Comparison of ENCODE assay signal across 24 cellular contexts in genomic region chr3:48423241-48423882, GRCh38. TPM values are rescaled to one million over a fixed set of nuclear protein-coding genes. Genes with fewer than 3 reads are reported as not detected.
DNase-seq lines count a peak whose midpoint lies in the region; ATAC-seq and TF ChIP-seq lines count a peak whose summit lies in the region.
"Had no signal": no experiment of that assay in that cellular context is flagged by ENCODE, and none has a peak within 500 bp of the region (broad histone marks: within the 10 kb centered on the region; RNA-seq: fewer than 3 reads in every experiment).

No MANE protein-coding gene starts in this region.

- H3K4me2 ChIP-seq in BLaER1 treated with 17β-estradiol and CSF1 and Interleukin-3, amounts not matched to agents 10 nM and 100 nM, result peak overlapping the region; percentile 42 to 100 (median 90); a peak in 21 of 22 replicates

- H3K27ac ChIP-seq in BLaER1 treated with 17β-estradiol and CSF1 and Interleukin-3, amounts not matched to agents 10 nM and 100 nM, result peak overlapping the region in 5 of 11 experiments; percentile 13 to 98 (median 22); a peak in 6 of 22 replicates
- H3K27ac ChIP-seq in caudate nucleus (ENCODE audit: low read depth, low read length) (peak overlapping the region; percentile 99), layer of hippocampus (ENCODE audit: low read depth, low read length) (peak overlapping the region; percentile 99), ovary (no peak overlapping the region)
- H3K27ac ChIP-seq: C4-2B, colonic mucosa had no signal

- H3K27me3 Mint-ChIP-seq in progenitor cell of endocrine pancreas, result no peaks in the 10 kb centered on the region
- H3K27me3 Mint-ChIP-seq: activated naive CD8-positive, alpha-beta T cell had no signal

- H3K36me3 ChIP-seq in BLaER1 treated with 17β-estradiol and CSF1 and Interleukin-3, amounts not matched to agents 10 nM and 100 nM, result peaks cover 9 to 69% (median 54%) of the 10 kb centered on the region in 11 experiments; a peak in 21 of 22 replicates
- H3K36me3 ChIP-seq in ovary, result no peaks in the 10 kb centered on the region
- H3K36me3 ChIP-seq: colonic mucosa, uterus had no signal

- peaks cover 0 to 99% (median 82%) of the 10 kb centered on the region in 11 experiments; a peak in 18 of 22 replicates for H4K20me1 ChIP-seq in BLaER1 treated with 17β-estradiol and CSF1 and Interleukin-3, amounts not matched to agents 10 nM and 100 nM

- H3K9me3 ChIP-seq in BLaER1 treated with 17β-estradiol and CSF1 and Interleukin-3, amounts not matched to agents 10 nM and 100 nM (replicated peaks in 1 of 11), result no peaks in the 10 kb centered on the region
- no peaks in the 10 kb centered on the region for H3K9me3 ChIP-seq in ovary
- H3K9me3 ChIP-seq: body of pancreas, colonic mucosa, left ventricle myocardium inferior, uterus had no signal

- H3K4me3 Mint-ChIP-seq in progenitor cell of endocrine pancreas (ENCODE audit: low read depth), result no peak overlapping the region
- H3K4me3 Mint-ChIP-seq: activated naive CD8-positive, alpha-beta T cell; mesothelial cell of epicardium had no signal

- intact Hi-C loops in ovary (cut with DNase I), result no loop called here

- H3K27ac Mint-ChIP-seq in progenitor cell of endocrine pancreas, result peak overlapping the region; percentile 33
- H3K27ac Mint-ChIP-seq: activated naive CD8-positive, alpha-beta T cell; activated T-helper 2 cell treated with anti-CD3 and anti-CD28 coated beads, Interferon-gamma antibody, Interleukin-2, Interleukin-4, amounts not matched to agents 10 μg/mL and 5 μg/mL and 100 μg/mL, durations not matched to agents 14 hours and 24 hours and 36 hours; mesothelial cell of epicardium had no signal

- DNase-seq in caudate nucleus (lab: John Stamatoyannopoulos, UW) (peak in 30 of 61 donors; percentile 7 to 71 (median 34)), progenitor cell of endocrine pancreas (ENCODE audit: low spot score, unreplicated experiment) (no peak), ovary (no peak), HK-2 (ENCODE audit: unreplicated experiment) (no peak)
- no peak for DNase-seq in activated CD4-positive, CD25-positive, alpha-beta regulatory T cell treated with anti-CD3 and anti-CD28 coated beads, Interleukin-2, amount 50 U/mL, for 72 hours
- DNase-seq: activated CD4-positive, alpha-beta T cell treated with anti-CD3 and anti-CD28 coated beads, Interleukin-2, amount 50 U/mL, for 1 hour; body of pancreas; colonic mucosa; EL; GOT3; left ventricle myocardium inferior; NCI-H1436 treated with DMSO at 0.1 percent for 48 hours; NCI-H510A treated with DMSO at 0.1 percent for 48 hours; uterus had no signal

- TF ChIP-seq CTCF in progenitor cell of endocrine pancreas (IDR thresholded peaks at IDR 0.05; ENCODE audit: unreplicated experiment) (no peak), ovary (IDR thresholded peaks at IDR 0.05) (no peak)

- H3K9me3 Mint-ChIP-seq in progenitor cell of endocrine pancreas (ENCODE audit: low read depth), result no peaks in the 10 kb centered on the region
- H3K9me3 Mint-ChIP-seq: activated T-helper 2 cell treated with anti-CD3 and anti-CD28 coated beads, Interferon-gamma antibody, Interleukin-2, Interleukin-4, amounts not matched to agents 10 μg/mL and 5 μg/mL and 100 μg/mL, durations not matched to agents 14 hours and 24 hours and 36 hours; mesothelial cell of epicardium had no signal

- 86 to 93% (median 89%) methylated on average over 24 to 25 of the region's 25 CpGs for WGBS in ovary, 3 donors

- H3K4me1 Mint-ChIP-seq in progenitor cell of endocrine pancreas (ENCODE audit: low read depth), result peaks cover 37% of the 10 kb centered on the region

- TF ChIP-seq EP300 in ovary (IDR thresholded peaks at IDR 0.05), result no peak

- H3K36me3 Mint-ChIP-seq in progenitor cell of endocrine pancreas (ENCODE audit: insufficient read depth), result peaks cover 10% of the 10 kb centered on the region
- H3K36me3 Mint-ChIP-seq: activated naive CD8-positive, alpha-beta T cell had no signal

- TF ChIP-seq POLR2A in ovary (IDR thresholded peaks at IDR 0.05), result no peak

- H3K9ac ChIP-seq in BLaER1 treated with 17β-estradiol and CSF1 and Interleukin-3, amounts not matched to agents 10 nM and 100 nM, result peak overlapping the region in 9 of 11 experiments; percentile 12 to 98 (median 42); a peak in 11 of 22 replicates

- ATAC-seq in HG03439 (IDR thresholded peaks at IDR 0.05; ENCODE audit: unreplicated experiment), result no peak
- ATAC-seq: body of pancreas, K562 had no signal

- peaks cover 52 to 71% (median 65%) of the 10 kb centered on the region in 10 experiments for H3K4me1 ChIP-seq in BLaER1 treated with 17β-estradiol and CSF1 and Interleukin-3, amounts not matched to agents 10 nM and 100 nM
- peaks cover 39% of the 10 kb centered on the region for H3K4me1 ChIP-seq in ovary (ENCODE audit: insufficient read depth)

- no peak overlapping the region for H3K4me3 ChIP-seq in BLaER1 treated with 17β-estradiol and CSF1 and Interleukin-3, amounts not matched to agents 10 nM and 100 nM
- H3K4me3 ChIP-seq in ovary, result no peak overlapping the region
- H3K4me3 ChIP-seq: body of pancreas, colonic mucosa, K562, left ventricle myocardium inferior, uterus had no signal

- no peaks in the 10 kb centered on the region for H3K27me3 ChIP-seq in BLaER1 treated with 17β-estradiol and CSF1 and Interleukin-3, amounts not matched to agents 10 nM and 100 nM
- H3K27me3 ChIP-seq in layer of hippocampus (ENCODE audit: control insufficient read depth, insufficient read depth, low read length) (no peaks in the 10 kb centered on the region), ovary (no peaks in the 10 kb centered on the region)
- H3K27me3 ChIP-seq: body of pancreas, colonic mucosa, uterus had no signal

RNA-seq across cellular contexts. Expression of gene PLXNB1, which starts 6.5 kb away (rescaled TPM):
- total RNA-seq in progenitor cell of endocrine pancreas, result 535 and 543 TPM in 2 replicates
- total RNA-seq in ovary, result 100 to 1,000 TPM in 2 of 7 donors, 10 to 100 TPM in 5; 70.8 to 166 (median 83.7) TPM
- polyA plus RNA-seq in ovary, result 10 to 100 TPM; 11.2 to 90.2 TPM

RNA-seq across cellular contexts. Expression of gene CCDC51, which starts 16.6 kb away (rescaled TPM):
- total RNA-seq in progenitor cell of endocrine pancreas (11.4 and 13.2 TPM in 2 replicates), ovary (1 to 10 TPM; 6.3 to 8.5 (median 7.5) TPM)
- polyA plus RNA-seq in ovary, result 1 to 10 TPM; 9.1 to 9.9 TPM

RNA-seq across cellular contexts. Expression of gene TMA7, which starts 16.7 kb away (rescaled TPM):
- 236 and 253 TPM in 2 replicates for total RNA-seq in progenitor cell of endocrine pancreas
- 100 to 1,000 TPM; 138 to 318 (median 199) TPM for total RNA-seq in ovary
- polyA plus RNA-seq in ovary, result 100 to 1,000 TPM; 350 to 380 TPM

RNA-seq across cellular contexts. Expression of gene ATRIP, which starts 23.2 kb away (rescaled TPM):
- total RNA-seq in progenitor cell of endocrine pancreas (13.8 and 15.2 TPM in 2 replicates), ovary (1 to 10 TPM; 3.9 to 7.9 (median 6.4) TPM)
- polyA plus RNA-seq in ovary, result 10 to 100 TPM in 1 of 2 donors, 1 to 10 TPM in 1; 6.4 to 11.4 TPM

RNA-seq across cellular contexts. Expression of gene FBXW12, which starts 51.3 kb away (rescaled TPM):
- 0.20 and 0.38 TPM in 2 replicates for total RNA-seq in progenitor cell of endocrine pancreas
- total RNA-seq in ovary, result under 1 TPM in 4 of 7 donors, not detected in 3; 0.22 to 0.46 (median 0.28) TPM
- polyA plus RNA-seq in ovary, result under 1 TPM in 1 of 2 donors, not detected in 1; 0.33 TPM
- total RNA-seq: activated T-helper 2 cell treated with anti-CD3 and anti-CD28 coated beads, Interferon-gamma antibody, Interleukin-2, Interleukin-4, amounts not matched to agents 10 μg/mL and 5 μg/mL and 100 μg/mL, durations not matched to agents 14 hours and 24 hours and 36 hours; colonic mucosa; K562; left ventricle myocardium inferior; SK-MEL-5; T-helper 1 cell treated with Interleukin-12 subunit alpha and Interleukin-12 subunit beta and Interleukin-4 antibody, amounts not matched to agents 30 ng/mL and 1 ng/mL, for 36 hours had no signal

Comparison
In these comparisons a context has a peak if more than half of its experiments do, and no peak if none do; other contexts are left out.
1. H3K27ac ChIP-seq: peak in caudate nucleus (single experiment) and layer of hippocampus (single experiment); none in ovary (0 of 2).